ENCODE assay signal across 26 cellular contexts in the genomic region with DNA sequence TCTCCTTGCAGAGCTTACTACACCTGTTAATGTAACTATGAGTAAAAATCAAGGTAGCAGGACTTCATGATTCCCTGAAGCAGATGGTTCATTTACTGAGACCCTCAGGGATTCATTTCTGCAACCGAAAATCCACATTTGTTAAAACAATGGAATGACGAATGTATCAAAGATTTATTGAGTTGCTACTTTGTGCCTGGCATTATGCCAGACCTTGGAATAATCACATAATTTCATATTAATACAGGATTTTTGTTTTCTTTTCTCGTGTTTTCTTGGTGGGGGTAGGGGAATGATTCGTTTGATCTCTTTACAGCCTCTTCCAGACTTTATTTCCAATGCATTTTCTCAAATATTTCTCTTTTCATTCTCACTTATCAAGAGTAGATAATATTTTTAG.
"Had no signal": no experiment of that assay in that cellular context is flagged by ENCODE, and none has a peak within 500 bp of the region (broad histone marks: within the 10 kb centered on the region; RNA-seq: fewer than 3 reads in every experiment).

No MANE protein-coding gene starts in this region.

- H3K27me3 ChIP-seq: colonic mucosa had no signal

- DNase-seq: colonic mucosa; cortex of kidney; effector CD8-positive, alpha-beta T cell; effector memory CD8-positive, alpha-beta T cell; endodermal cell; erythroblast; esophagus squamous epithelium; foreskin fibroblast; foreskin melanocyte; gastrocnemius medialis; glutamatergic neuron; head of caudate nucleus; heart right ventricle; hippocampal formation; left cardiac atrium; left lung; left ventricle myocardium superior; lower lobe of right lung; mesenchymal stem cell; mucosa of descending colon; naive B cell had no signal

- H3K9me3 ChIP-seq: colonic mucosa, esophagus squamous epithelium, gastrocnemius medialis, heart right ventricle, left lung, lower lobe of right lung, mucosa of descending colon had no signal

- H3K4me1 ChIP-seq: colonic mucosa, esophagus squamous epithelium, gastrocnemius medialis, heart right ventricle, left lung, lower lobe of right lung had no signal

- H3K27ac ChIP-seq: colonic mucosa, epithelial cell of prostate, esophagus squamous epithelium, gastrocnemius medialis, heart right ventricle, left lung, lower lobe of right lung had no signal

- ATAC-seq: effector memory CD8-positive, alpha-beta T cell; esophagus mucosa; gastrocnemius medialis; heart right ventricle; left cardiac atrium; left lung; left ventricle myocardium superior; lower lobe of right lung; mucosa of descending colon had no signal

- FAIRE-seq: endometrium, islet of Langerhans, keratinocyte had no signal

- H3K4me3 ChIP-seq: colonic mucosa, esophagus squamous epithelium, gastrocnemius medialis, heart right ventricle, left lung, lower lobe of right lung, mucosa of descending colon had no signal

- H3K36me3 ChIP-seq: colonic mucosa, esophagus squamous epithelium, gastrocnemius medialis, heart right ventricle, left lung, lower lobe of right lung had no signal
